In the genomic region with DNA sequence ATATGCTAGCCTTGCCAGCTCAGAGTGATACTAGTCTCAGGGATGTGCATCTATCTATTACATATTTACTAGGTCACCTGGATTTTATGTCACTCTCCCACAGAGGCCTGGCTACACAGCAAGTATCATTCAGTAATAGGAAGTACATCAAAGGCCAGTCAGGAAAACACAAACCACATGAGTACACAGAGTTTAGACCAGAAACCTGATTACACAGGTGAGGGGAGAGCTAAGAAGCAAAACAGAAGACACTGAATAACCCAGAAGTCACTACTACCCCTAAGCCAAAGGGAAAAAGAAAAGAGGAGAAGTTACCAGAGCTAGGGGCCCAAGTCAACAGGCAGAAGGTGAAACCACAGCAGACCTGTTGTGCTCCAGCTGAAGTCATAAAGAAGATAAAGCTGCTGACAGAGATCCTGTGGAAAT, we compare ENCODE assay signal across 12 cellular contexts. TPM values are rescaled to one million over a fixed set of nuclear protein-coding genes. Genes with fewer than 3 reads are reported as not detected.
A peak's percentile ranks its signal among the peaks of the same experiment; 100 is the strongest.
DNase-seq lines count a peak whose midpoint lies in the region; ATAC-seq lines count a peak whose summit lies in the region.
"Had no signal": no experiment of that assay in that cellular context is flagged by ENCODE, and none has a peak within 500 bp of the region (broad histone marks: within the 10 kb centered on the region; RNA-seq: fewer than 3 reads in every experiment).

No MANE protein-coding gene starts in this region.

- CTCF ChIA-PET in activated naive CD4-positive, alpha-beta T cell treated with anti-CD3 and anti-CD28 coated beads for 36 hours (lab: Charles Lee): interaction anchor here (2.7 kb wide), 1 partner anchor 39 kb away, joined by 10 read pairs; no protein-coding TSS in a partner anchor

- H3K27me3 Mint-ChIP-seq in activated naive CD4-positive, alpha-beta T cell treated with anti-CD3 and anti-CD28 coated beads for 36 hours (ENCODE audit: low read depth): no peaks in the 10 kb centered on the region
- no peaks in the 10 kb centered on the region for H3K27me3 Mint-ChIP-seq in activated T-helper 17 cell treated with anti-CD3 and anti-CD28 coated beads, Interleukin-2, amount 50 U/mL, for 72 hours

- no peak overlapping the region for H3K4me3 Mint-ChIP-seq in activated naive CD4-positive, alpha-beta T cell treated with anti-CD3 and anti-CD28 coated beads for 36 hours
- H3K4me3 Mint-ChIP-seq in activated T-helper 17 cell treated with anti-CD3 and anti-CD28 coated beads, Interleukin-2, amount 50 U/mL, for 72 hours: peak overlapping the region; percentile 48

- ATAC-seq in HG02973 (IDR thresholded peaks at IDR 0.05; ENCODE audit: unreplicated experiment) (peak; percentile 87), aorta (ENCODE audit: low FRiP score) (no peak)
- ATAC-seq in activated T-helper 17 cell treated with anti-CD3 and anti-CD28 coated beads, Interleukin-2, amount 50 U/mL, for 72 hours (replicated peaks): peak; percentile 78

- H3K27ac Mint-ChIP-seq in activated naive CD4-positive, alpha-beta T cell treated with anti-CD3 and anti-CD28 coated beads for 36 hours: peak overlapping the region; percentile 84
- H3K27ac Mint-ChIP-seq in activated T-helper 17 cell treated with anti-CD3 and anti-CD28 coated beads, Interleukin-2, amount 50 U/mL, for 72 hours: peak overlapping the region; percentile 87

- H3K27ac ChIP-seq in aorta (ENCODE audit: low read depth in 1 of 2, low read length in 2 of 2): peak overlapping the region; percentile 74 to 90
- H3K27ac ChIP-seq: HL-60, suprapubic skin had no signal

- peaks cover 5 to 6% of the 10 kb centered on the region in 2 donors for H3K4me1 ChIP-seq in aorta (ENCODE audit: control insufficient read depth in 1 of 2, insufficient read depth in 2 of 2, low read length in 2 of 2)
- H3K4me1 ChIP-seq: BE2C, suprapubic skin had no signal

- peaks cover 43% of the 10 kb centered on the region for H3K4me1 Mint-ChIP-seq in activated naive CD4-positive, alpha-beta T cell treated with anti-CD3 and anti-CD28 coated beads for 36 hours (ENCODE audit: low read depth)
- H3K4me1 Mint-ChIP-seq in activated T-helper 17 cell treated with anti-CD3 and anti-CD28 coated beads, Interleukin-2, amount 50 U/mL, for 72 hours: peaks cover 37% of the 10 kb centered on the region

- H3K4me3 ChIP-seq in aorta (ENCODE audit: low read length in 2 of 2): no peak overlapping the region
- H3K4me3 ChIP-seq: suprapubic skin had no signal

- intact Hi-C loops in activated naive CD4-positive, alpha-beta T cell treated with anti-CD3 and anti-CD28 coated beads for 36 hours (cut with micrococcal nuclease): loop anchor here (1.0 kb wide), 1 partner anchor 11 kb away; no protein-coding TSS in a partner anchor
- intact Hi-C loops in aorta (cut with DNase I): no loop called here
- intact Hi-C loops in head of caudate nucleus (cut with DNase I): no loop called here

- peaks cover 0 to 2% of the 10 kb centered on the region in 2 donors for H3K36me3 ChIP-seq in aorta (ENCODE audit: control insufficient read depth in 1 of 2, insufficient read depth in 2 of 2, low read length in 1 of 2)
- H3K36me3 ChIP-seq: BE2C had no signal

- no peaks in the 10 kb centered on the region for H3K9me3 ChIP-seq in aorta (ENCODE audit: control insufficient read depth, low read length)
- H3K9me3 ChIP-seq: BE2C, suprapubic skin had no signal

- no peaks in the 10 kb centered on the region for H3K27me3 ChIP-seq in aorta (ENCODE audit: control insufficient read depth in 1 of 2, insufficient read depth in 2 of 2, low read length in 1 of 2)
- H3K27me3 ChIP-seq: BE2C, suprapubic skin had no signal

- H3K9me3 Mint-ChIP-seq in activated naive CD4-positive, alpha-beta T cell treated with anti-CD3 and anti-CD28 coated beads for 36 hours: no peaks in the 10 kb centered on the region
- H3K9me3 Mint-ChIP-seq in activated T-helper 17 cell treated with anti-CD3 and anti-CD28 coated beads, Interleukin-2, amount 50 U/mL, for 72 hours: no peaks in the 10 kb centered on the region

- DNase-seq in activated naive CD4-positive, alpha-beta T cell treated with anti-CD3 and anti-CD28 coated beads for 36 hours: peak; percentile 7
- DNase-seq in activated naive CD4-positive, alpha-beta T cell treated with anti-CD3 and anti-CD28 coated beads, Interleukin-2, amount 50 U/mL, for 16 hours: no peak
- DNase-seq in aorta: no peak
- no peak for DNase-seq in head of caudate nucleus
- DNase-seq in SIG-M5 treated with dmso at 0.1 percent for 504 hours (lab: John Stamatoyannopoulos, UW; ENCODE audit: unreplicated experiment): no peak
- no peak for DNase-seq in NCI-H2107 (lab: John Stamatoyannopoulos, UW)
- DNase-seq: BE2C had no signal

- H3K36me3 Mint-ChIP-seq in activated naive CD4-positive, alpha-beta T cell treated with anti-CD3 and anti-CD28 coated beads for 36 hours (ENCODE audit: low read depth): peaks cover 26% of the 10 kb centered on the region
- peaks cover 96% of the 10 kb centered on the region for H3K36me3 Mint-ChIP-seq in activated T-helper 17 cell treated with anti-CD3 and anti-CD28 coated beads, Interleukin-2, amount 50 U/mL, for 72 hours (ENCODE audit: low read depth)

RNA-seq across cellular contexts. Expression of gene LPXN, which starts 13.3 kb away (rescaled TPM):
- 10 to 100 TPM; 84.9 to 85.1 TPM for total RNA-seq in activated naive CD4-positive, alpha-beta T cell treated with anti-CD3 and anti-CD28 coated beads for 36 hours
- 100 to 1,000 TPM; 234 to 320 TPM for total RNA-seq in activated T-helper 17 cell treated with anti-CD3 and anti-CD28 coated beads, Interleukin-2, amount 50 U/mL, for 72 hours
- total RNA-seq in aorta: 10 to 100 TPM; 15.0 to 20.4 TPM
- 1 to 10 TPM; 7.0 to 8.3 TPM for polyA plus RNA-seq in aorta

RNA-seq across cellular contexts. Expression of gene ZFP91, which starts 16.5 kb away (rescaled TPM):
- total RNA-seq in activated naive CD4-positive, alpha-beta T cell treated with anti-CD3 and anti-CD28 coated beads for 36 hours: 10 to 100 TPM; 30.5 to 32.6 TPM
- 10 to 100 TPM; 45.7 to 47.4 TPM for total RNA-seq in activated T-helper 17 cell treated with anti-CD3 and anti-CD28 coated beads, Interleukin-2, amount 50 U/mL, for 72 hours
- 10 to 100 TPM; 51.1 to 57.1 TPM for total RNA-seq in aorta
- polyA plus RNA-seq in aorta: 10 to 100 TPM; 20.3 to 38.2 TPM

RNA-seq across cellular contexts. Expression of gene OR5B21, which starts 54.5 kb away (rescaled TPM):
- total RNA-seq in activated naive CD4-positive, alpha-beta T cell treated with anti-CD3 and anti-CD28 coated beads for 36 hours: not detected
- total RNA-seq in activated T-helper 17 cell treated with anti-CD3 and anti-CD28 coated beads, Interleukin-2, amount 50 U/mL, for 72 hours: 1 to 10 TPM; 2.9 to 3.6 TPM
- not detected for total RNA-seq in aorta
- polyA plus RNA-seq in aorta: not detected
- total RNA-seq: glomerular endothelial cell, suprapubic skin had no signal

Comparison
In these comparisons a context has a peak if more than half of its experiments do, and no peak if none do; other contexts are left out.
1. RNA of gene LPXN, which starts 13.3 kb away (total RNA-seq): 234 to 320 TPM in activated T-helper 17 cell treated with anti-CD3 and anti-CD28 coated beads, Interleukin-2, amount 50 U/mL, for 72 hours and 84.9 to 85.1 TPM in activated naive CD4-positive, alpha-beta T cell treated with anti-CD3 and anti-CD28 coated beads for 36 hours; 15.0 to 20.4 TPM in aorta; every median in the first group is over 4 times any median in the second.